Comparison of ENCODE assay signal across 30 cellular contexts in the genomic region with DNA sequence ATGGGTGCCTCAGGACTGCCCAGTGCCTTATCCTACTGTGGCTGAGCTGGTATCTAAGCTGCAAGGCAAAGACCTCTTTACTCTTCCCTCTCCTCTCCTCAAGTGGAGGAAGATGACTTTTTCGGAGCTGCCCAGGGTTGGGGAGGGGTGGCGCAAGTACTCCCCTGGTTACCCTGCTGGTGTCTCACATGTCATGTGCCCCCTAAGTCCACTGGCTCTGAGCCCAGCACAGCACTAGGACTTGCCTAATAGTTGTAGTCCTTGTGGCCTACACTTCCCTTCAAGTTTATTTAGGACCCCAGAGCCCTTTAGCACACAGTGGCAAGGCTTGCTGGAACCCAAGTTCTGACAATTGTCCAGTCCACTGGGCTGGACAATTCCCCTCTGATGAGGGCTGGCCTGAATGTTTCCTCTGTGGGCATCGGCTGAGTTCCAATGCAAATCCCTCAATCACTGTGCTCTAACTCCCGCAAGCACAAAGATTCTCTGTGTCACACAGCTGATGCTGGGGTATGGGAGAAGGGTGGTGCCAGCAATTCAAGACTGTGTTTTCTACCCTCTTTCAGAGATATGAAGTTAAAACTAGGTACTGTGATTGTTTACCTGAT.
DNase-seq lines count a peak whose midpoint lies in the region; ATAC-seq, FAIRE-seq and TF ChIP-seq lines count a peak whose summit lies in the region.
"Had no signal": no experiment of that assay in that cellular context is flagged by ENCODE, and none has a peak within 500 bp of the region (broad histone marks: within the 10 kb centered on the region; RNA-seq: fewer than 3 reads in every experiment).

No MANE protein-coding gene starts in this region.

- H3K4me1 Mint-ChIP-seq in activated CD8-positive, alpha-beta T cell treated with anti-CD3 and anti-CD28 coated beads, Interleukin-2, amount 10 ng/mL, durations not matched to agents 7 days and 5 days (ENCODE audit: low read depth) = no peaks in the 10 kb centered on the region
- H3K4me1 Mint-ChIP-seq: activated CD4-positive, alpha-beta memory T cell treated with anti-CD3 and anti-CD28 coated beads, Interleukin-2, amount 10 ng/mL, durations not matched to agents 7 days and 5 days; activated naive CD8-positive, alpha-beta T cell treated with anti-CD3 and anti-CD28 coated beads, Interleukin-2, amount 10 ng/mL, durations not matched to agents 7 days and 5 days; T-cell had no signal

- peak; percentile 69 for FAIRE-seq in frontal cortex (lab: Jason Lieb, UNC)
- FAIRE-seq: small intestine had no signal

- TF ChIP-seq POLR2A in testis (IDR thresholded peaks at IDR 0.05) (no peak), GM18505 (IDR thresholded peaks at IDR 0.05; ENCODE audit: borderline replicate concordance, extremely low read depth, insufficient read depth, insufficient read length) (no peak)

- H3K9me3 Mint-ChIP-seq in activated CD8-positive, alpha-beta T cell treated with anti-CD3 and anti-CD28 coated beads, Interleukin-2, amount 10 ng/mL, durations not matched to agents 7 days and 5 days (ENCODE audit: insufficient read depth) = peaks cover 11% of the 10 kb centered on the region

- no peak for ATAC-seq in GM18505 (IDR thresholded peaks at IDR 0.05; ENCODE audit: unreplicated experiment)
- ATAC-seq in activated CD8-positive, alpha-beta T cell treated with anti-CD3 and anti-CD28 coated beads, Interleukin-2, amount 10 ng/mL, durations not matched to agents 7 days and 5 days = no peak
- ATAC-seq: activated CD4-positive, CD25-positive, alpha-beta regulatory T cell treated with anti-CD3 and anti-CD28 coated beads, Interleukin-2, amount 50 U/mL, for 24 hours; body of pancreas; heart right ventricle; left cardiac atrium; T-cell had no signal

- no peaks in the 10 kb centered on the region for H3K27me3 ChIP-seq in testis
- H3K27me3 ChIP-seq: BLaER1 treated with 17β-estradiol and CSF1 and Interleukin-3, amounts not matched to agents 10 nM and 100 nM; body of pancreas; heart right ventricle; SJSA1 had no signal

- no peak overlapping the region for H3K4me3 Mint-ChIP-seq in activated CD8-positive, alpha-beta T cell treated with anti-CD3 and anti-CD28 coated beads, Interleukin-2, amount 10 ng/mL, durations not matched to agents 7 days and 5 days
- H3K4me3 Mint-ChIP-seq: activated CD4-positive, alpha-beta memory T cell treated with anti-CD3 and anti-CD28 coated beads, Interleukin-2, amount 10 ng/mL, durations not matched to agents 7 days and 5 days; activated naive CD8-positive, alpha-beta T cell treated with anti-CD3 and anti-CD28 coated beads, Interleukin-2, amount 10 ng/mL, durations not matched to agents 7 days and 5 days; T-cell had no signal

- POLR2A ChIA-PET in activated CD8-positive, alpha-beta T cell treated with anti-CD3 and anti-CD28 coated beads, Interleukin-2, amount 10 ng/mL, durations not matched to agents 7 days and 5 days (lab: Charles Lee) = no interaction called here

- no peak overlapping the region for H3K4me3 ChIP-seq in testis
- H3K4me3 ChIP-seq: BLaER1 treated with 17β-estradiol and CSF1 and Interleukin-3, amounts not matched to agents 10 nM and 100 nM; body of pancreas; HAP-1; heart right ventricle; SJSA1 had no signal

- 95 to 97% methylated on average over 4 of the region's 4 CpGs for WGBS in testis, 2 donors

- H3K27me3 Mint-ChIP-seq in activated CD8-positive, alpha-beta T cell treated with anti-CD3 and anti-CD28 coated beads, Interleukin-2, amount 10 ng/mL, durations not matched to agents 7 days and 5 days (ENCODE audit: low read depth) = no peaks in the 10 kb centered on the region
- H3K27me3 Mint-ChIP-seq: activated CD4-positive, alpha-beta memory T cell treated with anti-CD3 and anti-CD28 coated beads, Interleukin-2, amount 10 ng/mL, durations not matched to agents 7 days and 5 days; activated naive CD8-positive, alpha-beta T cell treated with anti-CD3 and anti-CD28 coated beads, Interleukin-2, amount 10 ng/mL, durations not matched to agents 7 days and 5 days; T-cell had no signal

- H3K9me3 ChIP-seq in testis = no peaks in the 10 kb centered on the region
- H3K9me3 ChIP-seq: body of pancreas had no signal

- H3K27ac ChIP-seq in temporal lobe (ENCODE audit: low read depth, low read length) (peak overlapping the region; percentile 98), testis (no peak overlapping the region)
- H3K27ac ChIP-seq: BLaER1 treated with 17β-estradiol and CSF1 and Interleukin-3, amounts not matched to agents 10 nM and 100 nM; body of pancreas; heart right ventricle; SJSA1 had no signal

- H3K4me1 ChIP-seq in testis = no peaks in the 10 kb centered on the region
- H3K4me1 ChIP-seq: BLaER1 treated with 17β-estradiol and CSF1 and Interleukin-3, amounts not matched to agents 10 nM and 100 nM; body of pancreas; HAP-1; SJSA1 had no signal

- CTCF ChIA-PET in activated CD8-positive, alpha-beta T cell treated with anti-CD3 and anti-CD28 coated beads, Interleukin-2, amount 10 ng/mL, durations not matched to agents 7 days and 5 days (lab: Charles Lee) = no interaction called here

- no peak overlapping the region for H3K27ac Mint-ChIP-seq in activated CD8-positive, alpha-beta T cell treated with anti-CD3 and anti-CD28 coated beads, Interleukin-2, amount 10 ng/mL, durations not matched to agents 7 days and 5 days
- H3K27ac Mint-ChIP-seq: activated CD4-positive, alpha-beta memory T cell treated with anti-CD3 and anti-CD28 coated beads, Interleukin-2, amount 10 ng/mL, durations not matched to agents 7 days and 5 days; activated naive CD8-positive, alpha-beta T cell treated with anti-CD3 and anti-CD28 coated beads, Interleukin-2, amount 10 ng/mL, durations not matched to agents 7 days and 5 days had no signal

- intact Hi-C loops in testis (cut with DNase I; ENCODE audit: low total_unique reads) = no loop called here

- DNase-seq in amygdala (lab: John Stamatoyannopoulos, UW) = peak in 54 of 56 donors; percentile 12 to 95 (median 74)
- DNase-seq in frontal cortex (ENCODE audit: low spot score in 2 of 2) = peak; percentile 37 to 49
- peak; percentile 85 for DNase-seq in middle frontal gyrus (ENCODE audit: extremely low spot score, low spot score)
- no peak for DNase-seq in NCI-H524 (lab: John Stamatoyannopoulos, UW)
- DNase-seq in testis = no peak
- DNase-seq in activated CD8-positive, alpha-beta T cell treated with anti-CD3 and anti-CD28 coated beads, Interleukin-2, amount 10 ng/mL, durations not matched to agents 7 days and 5 days = no peak
- DNase-seq: activated CD4-positive, alpha-beta memory T cell treated with anti-CD3 and anti-CD28 coated beads, Interleukin-2, amount 10 ng/mL, durations not matched to agents 7 days and 5 days; activated effector memory CD4-positive, alpha-beta T cell treated with Interleukin-2 at 50 U/mL for 16 hours; activated naive CD8-positive, alpha-beta T cell treated with anti-CD3 and anti-CD28 coated beads, Interleukin-2, amount 10 ng/mL, durations not matched to agents 7 days and 5 days; body of pancreas; COR-L47; effector CD4-positive, alpha-beta T cell; GDM1; heart right ventricle; left cardiac atrium; mammary epithelial cell; NCI-H1417 treated with DMSO at 0.1 percent for 48 hours; NCI-H2107; NCI-H446; NCI-H82; retina; small intestine; stimulated activated CD8-positive, alpha-beta memory T cell treated with anti-CD3 and anti-CD28 coated beads, Interleukin-4, amount 100 ng/mL, for 48 hours; T-cell had no signal

- H3K36me3 Mint-ChIP-seq in activated CD8-positive, alpha-beta T cell treated with anti-CD3 and anti-CD28 coated beads, Interleukin-2, amount 10 ng/mL, durations not matched to agents 7 days and 5 days (ENCODE audit: low read depth) = peaks cover 68% of the 10 kb centered on the region

- no peaks in the 10 kb centered on the region for H3K36me3 ChIP-seq in testis (ENCODE audit: low read depth, missing control alignments)

- no peak for TF ChIP-seq CTCF in testis (IDR thresholded peaks at IDR 0.05)

Comparison
In these comparisons a context has a peak if more than half of its experiments do, and no peak if none do; other contexts are left out.
1. DNase-seq: peak in amygdala (54 of 56), frontal cortex (2 of 2) and middle frontal gyrus (single experiment); none in NCI-H524 (0 of 2), testis (single experiment) and activated CD8-positive, alpha-beta T cell treated with anti-CD3 and anti-CD28 coated beads, Interleukin-2, amount 10 ng/mL, durations not matched to agents 7 days and 5 days (single experiment).